ENCODE assay signal across 24 cellular contexts in genomic region chr5:107331882-107332281, GRCh38.
DNase-seq lines count a peak whose midpoint lies in the region; ATAC-seq and TF ChIP-seq lines count a peak whose summit lies in the region.
"Had no signal": no experiment of that assay in that cellular context is flagged by ENCODE, and none has a peak within 500 bp of the region (broad histone marks: within the 10 kb centered on the region; RNA-seq: fewer than 3 reads in every experiment).

No MANE protein-coding gene starts in this region.

- H3K4me3 ChIP-seq in PC-3 (ENCODE audit: low read length) = no peak overlapping the region
- no peak overlapping the region for H3K4me3 ChIP-seq in mammary epithelial cell (replicated peaks in 1 of 3; ENCODE audit: insufficient read depth in 1 of 3, low read depth in 2 of 3, low read length in 3 of 3)
- no peak overlapping the region for H3K4me3 ChIP-seq in osteoblast (ENCODE audit: insufficient read depth, low read length)
- H3K4me3 ChIP-seq: GM23248, left lung, SJSA1, testis had no signal

- no peak for ATAC-seq in PC-3
- no peak for ATAC-seq in GM18861 (IDR thresholded peaks at IDR 0.05; ENCODE audit: unreplicated experiment)
- ATAC-seq in HG03432 (IDR thresholded peaks at IDR 0.05; ENCODE audit: unreplicated experiment) = no peak
- ATAC-seq: left lung; naive thymus-derived CD8-positive, alpha-beta T cell; stimulated activated naive B cell treated with anti-CD40 and anti-IgM and Interleukin-4, amounts not matched to agents 10 μg/mL and 1 μg/mL and 100 μg/mL, for 72 hours had no signal

- H3K4me1 ChIP-seq in PC-3 (ENCODE audit: insufficient read depth, low read length) = peaks cover 7% of the 10 kb centered on the region
- H3K4me1 ChIP-seq in mammary epithelial cell (ENCODE audit: insufficient read depth, low read length) = peaks cover 17% of the 10 kb centered on the region
- no peaks in the 10 kb centered on the region for H3K4me1 ChIP-seq in osteoblast (ENCODE audit: insufficient read depth, low read length)
- H3K4me1 ChIP-seq: left lung, SJSA1, testis had no signal

- DNase-seq in PC-3 (peak; percentile 25), mammary epithelial cell (peak; percentile 81), foreskin melanocyte (peak; percentile 57), NCI-H446 treated with DMSO at 0.1 percent for 48 hours (lab: John Stamatoyannopoulos, UW) (no peak), osteoblast (ENCODE audit: insufficient read length, low spot score, missing footprints) (no peak)
- DNase-seq: activated CD4-positive, alpha-beta T cell treated with anti-CD3 and anti-CD28 coated beads, Interleukin-2, amount 10 ng/mL, durations not matched to agents 24 days and 14 days; activated naive CD4-positive, alpha-beta T cell treated with Interleukin-2 at 50 U/mL for 16 hours; activated T-cell treated with anti-CD3 and anti-CD28 coated beads, Interleukin-2, amount 50 U/mL, for 48 hours; amygdala; central memory CD4-positive, alpha-beta T cell; GM23248; HFFc6; left lung; naive thymus-derived CD8-positive, alpha-beta T cell; NCI-H1436 treated with DMSO at 0.1 percent for 48 hours; NCI-H2171 treated with DMSO at 0.1 percent for 48 hours; NCI-H526 treated with DMSO at 0.1 percent for 48 hours; stimulated activated CD4-positive, alpha-beta T cell treated with anti-CD3 and anti-CD28 coated beads, Interleukin-4, amount 100 ng/mL, for 1 hour; stimulated activated naive B cell treated with anti-CD40 and anti-IgM and Interleukin-4, amounts not matched to agents 10 μg/mL and 1 μg/mL and 100 μg/mL, for 72 hours; testis; WERI-Rb-1 had no signal

- H3K4me2 ChIP-seq in PC-3 (ENCODE audit: low read length) (no peak overlapping the region), mammary epithelial cell (ENCODE audit: insufficient read depth, low read depth, low read length) (peak overlapping the region; percentile 70), osteoblast (ENCODE audit: insufficient read depth, low read length) (no peak overlapping the region)

- CTCF ChIA-PET in PC-3 (lab: Charles Lee) (no interaction called here), mammary epithelial cell (lab: Charles Lee; ENCODE audit: low non-redundant PET) (no interaction called here)

- H3K79me2 ChIP-seq in PC-3 (ENCODE audit: low read length) (no peaks in the 10 kb centered on the region), mammary epithelial cell (ENCODE audit: insufficient read depth, low read length) (no peaks in the 10 kb centered on the region), osteoblast (ENCODE audit: insufficient read depth, low read length) (no peaks in the 10 kb centered on the region)

- TF ChIP-seq CTCF in PC-3 (conservative IDR thresholded peaks at IDR 0.05; ENCODE audit: low read depth, low read length) = no peak
- no peak for TF ChIP-seq CTCF in mammary epithelial cell (conservative IDR thresholded peaks at IDR 0.05 in 1 of 2, IDR thresholded peaks at IDR 0.05 in 1 of 2; ENCODE audit: extremely low read depth in 1 of 2, insufficient read depth in 1 of 2, low read depth in 1 of 2, low read length in 2 of 2)
- TF ChIP-seq CTCF in osteoblast (IDR thresholded peaks at IDR 0.05; ENCODE audit: extremely low read depth, low read depth, low read length) = no peak

- H3K27me3 ChIP-seq in PC-3 (ENCODE audit: low read length) (no peaks in the 10 kb centered on the region), mammary epithelial cell (ENCODE audit: insufficient read depth, low read length) (no peaks in the 10 kb centered on the region), osteoblast (ENCODE audit: insufficient read depth, low read length) (peaks cover 4% of the 10 kb centered on the region)
- H3K27me3 ChIP-seq: left lung, SJSA1, testis had no signal

- H3K27ac ChIP-seq in PC-3 (ENCODE audit: low read length) (no peak overlapping the region), mammary epithelial cell (ENCODE audit: insufficient read depth, low read depth, low read length) (peak overlapping the region; percentile 76), osteoblast (ENCODE audit: low read depth, low read length) (no peak overlapping the region)
- H3K27ac ChIP-seq: GM23248, left lung, SJSA1, testis, WERI-Rb-1 had no signal

- H3K9ac ChIP-seq in PC-3 (ENCODE audit: low read length) (no peak overlapping the region), mammary epithelial cell (ENCODE audit: insufficient read depth, low read length) (no peak overlapping the region)
- H3K9ac ChIP-seq: GM23248 had no signal

- H3K9me3 ChIP-seq in PC-3 (ENCODE audit: low read length) (no peaks in the 10 kb centered on the region), mammary epithelial cell (replicated peaks; ENCODE audit: insufficient read depth, low read length) (no peaks in the 10 kb centered on the region), osteoblast (ENCODE audit: low read depth, low read length) (no peaks in the 10 kb centered on the region)
- H3K9me3 ChIP-seq: left lung, SJSA1, testis had no signal

- H2AFZ ChIP-seq in PC-3 (ENCODE audit: low read length) = no peak overlapping the region
- H2AFZ ChIP-seq in mammary epithelial cell (ENCODE audit: low read depth, low read length) = peak overlapping the region; percentile 72
- no peak overlapping the region for H2AFZ ChIP-seq in osteoblast (ENCODE audit: low read length)
- H2AFZ ChIP-seq: GM23248 had no signal

- intact Hi-C loops in PC-3 (cut with micrococcal nuclease) (no loop called here), mammary epithelial cell (cut with micrococcal nuclease) (no loop called here)

- H4K20me1 ChIP-seq in PC-3 (ENCODE audit: low read length) (no peaks in the 10 kb centered on the region), mammary epithelial cell (ENCODE audit: insufficient read depth, low read length) (no peaks in the 10 kb centered on the region), osteoblast (ENCODE audit: insufficient read depth, low read length) (no peaks in the 10 kb centered on the region)

- dilution Hi-C loops in mammary epithelial cell (cut with HindIII; ENCODE audit: low sequenced_read_pairs) = no loop called here

- H3F3A ChIP-seq in PC-3 (ENCODE audit: low read length, unreplicated experiment) = no peaks in the 10 kb centered on the region

- in situ Hi-C loops in mammary epithelial cell (cut with MboI; ENCODE audit: low sequenced_read_pairs in 2 of 2) = no loop called here

- BruUV-seq in PC-3 (replicated peaks; lab: Mats Ljungman, UMichigan) (no TSS peak), mammary epithelial cell (replicated peaks; lab: Mats Ljungman, UMichigan) (no TSS peak)

- POLR2A ChIA-PET in PC-3 (lab: Charles Lee; ENCODE audit: unreplicated experiment) = no interaction called here

- WGBS in mammary epithelial cell (ENCODE audit: low coverage, missing lambda C conversion rate) = 0% methylated on average over 2 of the region's 2 CpGs

- no peaks in the 10 kb centered on the region for H3K9me2 ChIP-seq in PC-3 (replicated peaks; ENCODE audit: low read length)

- no peaks in the 10 kb centered on the region for H3K36me3 ChIP-seq in PC-3 (ENCODE audit: low read depth, low read length)
- no peaks in the 10 kb centered on the region for H3K36me3 ChIP-seq in mammary epithelial cell (ENCODE audit: insufficient read depth, low read length)
- H3K36me3 ChIP-seq in osteoblast (ENCODE audit: insufficient read depth, low read length) = no peaks in the 10 kb centered on the region
- H3K36me3 ChIP-seq: left lung, SJSA1, WERI-Rb-1 had no signal

Comparison
In these comparisons a context has a peak if more than half of its experiments do, and no peak if none do; other contexts are left out.
1. DNase-seq: peak in PC-3 (single experiment), mammary epithelial cell (single experiment) and foreskin melanocyte (single experiment); none in NCI-H446 treated with DMSO at 0.1 percent for 48 hours (single experiment) and osteoblast (single experiment).